In the genomic region with DNA sequence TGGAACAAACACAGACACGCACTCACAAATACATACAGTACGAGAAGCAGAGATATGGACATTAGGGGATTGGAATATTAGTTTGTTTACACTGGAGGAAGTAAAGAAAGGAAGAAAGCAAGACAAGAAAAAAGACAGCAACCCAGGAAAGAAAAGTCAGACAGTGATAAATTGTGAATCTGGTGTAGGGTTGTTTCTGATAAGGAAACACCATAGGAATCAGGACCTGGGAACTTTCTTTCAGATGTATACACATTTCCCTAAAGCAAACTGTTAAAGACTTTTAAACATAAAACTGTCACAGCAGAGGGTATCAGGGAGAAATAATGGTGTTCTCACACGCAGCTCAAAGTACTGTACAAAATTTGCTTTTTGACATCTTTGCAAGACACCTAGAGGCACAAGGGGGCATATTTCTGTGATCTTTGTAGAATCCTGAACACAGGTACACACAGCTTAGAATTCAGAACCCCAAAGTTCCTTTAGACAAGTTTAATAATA, we compare ENCODE assay signal across 18 cellular contexts.
"Had no signal": no experiment of that assay in that cellular context is flagged by ENCODE, and none has a peak within 500 bp of the region (broad histone marks: within the 10 kb centered on the region; RNA-seq: fewer than 3 reads in every experiment).

No MANE protein-coding gene starts in this region.

- H3K27me3 Mint-ChIP-seq: activated CD4-positive, alpha-beta memory T cell treated with anti-CD3 and anti-CD28 coated beads, Interleukin-2, amount 10 ng/mL, durations not matched to agents 7 days and 5 days; activated CD8-positive, alpha-beta memory T cell treated with anti-CD3 and anti-CD28 coated beads, Interleukin-2, amount 10 ng/mL, durations not matched to agents 7 days and 5 days; activated naive CD8-positive, alpha-beta T cell; stimulated activated naive CD8-positive, alpha-beta T cell treated with anti-CD3 and anti-CD28 coated beads, Interleukin-15, Interleukin-2, amounts not matched to agents 100 ng/mL and 50 ng/mL, for 24 hours had no signal

- H3K27me3 ChIP-seq: cardiac muscle cell, ovary, tibial nerve had no signal

- H3K4me1 Mint-ChIP-seq: activated CD4-positive, alpha-beta memory T cell treated with anti-CD3 and anti-CD28 coated beads, Interleukin-2, amount 10 ng/mL, durations not matched to agents 7 days and 5 days; activated CD8-positive, alpha-beta memory T cell treated with anti-CD3 and anti-CD28 coated beads, Interleukin-2, amount 10 ng/mL, durations not matched to agents 7 days and 5 days; naive thymus-derived CD4-positive, alpha-beta T cell had no signal

- H3K36me3 Mint-ChIP-seq: activated CD8-positive, alpha-beta memory T cell treated with anti-CD3 and anti-CD28 coated beads, Interleukin-2, amount 10 ng/mL, durations not matched to agents 7 days and 5 days; activated naive CD8-positive, alpha-beta T cell; naive thymus-derived CD4-positive, alpha-beta T cell had no signal

- H3K4me3 ChIP-seq: skin epidermis had no signal

- H3K36me3 ChIP-seq: cardiac muscle cell, ovary, tibial nerve had no signal

- H3K9me3 ChIP-seq: ovary, psoas muscle, tibial nerve had no signal

- DNase-seq: activated CD4-positive, alpha-beta memory T cell treated with anti-CD3 and anti-CD28 coated beads, Interleukin-2, amount 10 ng/mL, durations not matched to agents 7 days and 5 days; activated CD4-positive, alpha-beta T cell treated with anti-CD3 and anti-CD28 coated beads for 48 hours; activated CD4-positive, CD25-positive, alpha-beta regulatory T cell; activated CD8-positive, alpha-beta memory T cell treated with anti-CD3 and anti-CD28 coated beads, Interleukin-2, amount 10 ng/mL, durations not matched to agents 7 days and 5 days; amniotic stem cell; naive thymus-derived CD4-positive, alpha-beta T cell; ovary; psoas muscle; right cardiac atrium; stimulated activated CD4-positive, alpha-beta T cell treated with anti-CD3 and anti-CD28 coated beads, Interleukin-15, amount 100 ng/mL, for 24 hours; stimulated activated CD4-positive, alpha-beta T cell treated with anti-CD3 and anti-CD28 coated beads, Interleukin-2, amount 100 ng/mL, for 48 hours; T-helper 1 cell; T-helper 9 cell had no signal

- H3K27ac Mint-ChIP-seq: activated CD4-positive, alpha-beta memory T cell treated with anti-CD3 and anti-CD28 coated beads, Interleukin-2, amount 10 ng/mL, durations not matched to agents 7 days and 5 days; activated CD8-positive, alpha-beta memory T cell treated with anti-CD3 and anti-CD28 coated beads, Interleukin-2, amount 10 ng/mL, durations not matched to agents 7 days and 5 days; activated naive CD8-positive, alpha-beta T cell; naive thymus-derived CD4-positive, alpha-beta T cell; stimulated activated naive CD8-positive, alpha-beta T cell treated with anti-CD3 and anti-CD28 coated beads, Interleukin-15, Interleukin-2, amounts not matched to agents 100 ng/mL and 50 ng/mL, for 24 hours had no signal

- H3K27ac ChIP-seq: cardiac muscle cell, ovary, psoas muscle, skin epidermis, tibial nerve had no signal

- H3K4me3 Mint-ChIP-seq: activated CD4-positive, alpha-beta memory T cell treated with anti-CD3 and anti-CD28 coated beads, Interleukin-2, amount 10 ng/mL, durations not matched to agents 7 days and 5 days; activated CD8-positive, alpha-beta memory T cell treated with anti-CD3 and anti-CD28 coated beads, Interleukin-2, amount 10 ng/mL, durations not matched to agents 7 days and 5 days; activated naive CD8-positive, alpha-beta T cell; naive thymus-derived CD4-positive, alpha-beta T cell; stimulated activated naive CD8-positive, alpha-beta T cell treated with anti-CD3 and anti-CD28 coated beads, Interleukin-15, Interleukin-2, amounts not matched to agents 100 ng/mL and 50 ng/mL, for 24 hours had no signal

- ATAC-seq: activated CD8-positive, alpha-beta memory T cell treated with anti-CD3 and anti-CD28 coated beads, Interleukin-2, amount 10 ng/mL, durations not matched to agents 7 days and 5 days; naive thymus-derived CD4-positive, alpha-beta T cell; psoas muscle; right cardiac atrium had no signal

- H3K9me3 Mint-ChIP-seq: activated CD4-positive, alpha-beta memory T cell treated with anti-CD3 and anti-CD28 coated beads, Interleukin-2, amount 10 ng/mL, durations not matched to agents 7 days and 5 days; stimulated activated naive CD8-positive, alpha-beta T cell treated with anti-CD3 and anti-CD28 coated beads, Interleukin-15, Interleukin-2, amounts not matched to agents 100 ng/mL and 50 ng/mL, for 24 hours had no signal

- H3K4me1 ChIP-seq: psoas muscle had no signal
